8 cellular contexts compared by ENCODE assay signal in genomic region chr20:64285579-64286427, GRCh38. TPM values are rescaled to one million over a fixed set of nuclear protein-coding genes. Genes with fewer than 3 reads are reported as not detected.
DNase-seq lines count a peak whose midpoint lies in the region; ATAC-seq and TF ChIP-seq lines count a peak whose summit lies in the region.
"Not testable (repeated sequence)": the region's sequence is repeated elsewhere in the genome, so short reads cannot be mapped to it uniquely, and the experiment has no call there.

No MANE protein-coding gene starts in this region.

- H3K27ac ChIP-seq in PC-9 = not testable (repeated sequence)

- not testable (repeated sequence) for H2AFZ ChIP-seq in PC-9

- not testable (repeated sequence) for H3K4me2 ChIP-seq in PC-9

- H3F3A ChIP-seq in PC-9 (ENCODE audit: insufficient read depth, low read depth) = 0 out of 2 replicates have a peak, but pooled peaks cover 16% of the 10 kb centered on the region

- intact Hi-C loops in PC-9 (cut with micrococcal nuclease; ENCODE audit: unreplicated experiment); natural killer cell (cut with micrococcal nuclease): not testable (repeated sequence)

- H3K27me3 Mint-ChIP-seq in natural killer cell (ENCODE audit: low read depth in 2 of 2) = not testable (repeated sequence)

- peaks cover 25% of the 10 kb centered on the region for H3K27me3 ChIP-seq in PC-9 (ENCODE audit: insufficient read depth, low read depth)

- not testable (repeated sequence) for H3K9me3 ChIP-seq in PC-9 (ENCODE audit: insufficient read depth, low read depth)

- not testable (repeated sequence) for H3K27ac Mint-ChIP-seq in natural killer cell

- BruUV-seq in PC-9 (replicated peaks; lab: Mats Ljungman, UMichigan) = not testable (repeated sequence)

- H3K4me3 ChIP-seq in PC-9; epithelial cell of proximal tubule (ENCODE audit: low read depth, low read length): not testable (repeated sequence)

- H3K4me1 Mint-ChIP-seq in natural killer cell = not testable (repeated sequence)

- H3K36me3 ChIP-seq in PC-9 (ENCODE audit: low read depth) = not testable (repeated sequence)

- not testable (repeated sequence) for H3K79me2 ChIP-seq in PC-9 (ENCODE audit: low read depth)

- H3K36me3 Mint-ChIP-seq in natural killer cell = not testable (repeated sequence)

- TF ChIP-seq CTCF in PC-9 (conservative IDR thresholded peaks at IDR 0.05) (peak; percentile 94), epithelial cell of proximal tubule (conservative IDR thresholded peaks at IDR 0.05; ENCODE audit: low read depth, low read length) (peak; percentile 70), natural killer cell (IDR thresholded peaks at IDR 0.05) (peak; percentile 91)

- DNase-seq in Daoy (ENCODE audit: low read depth) = peak; percentile 43
- peak; percentile 86 for DNase-seq in HT-29 (ENCODE audit: low spot score)
- DNase-seq in PC-9 = peak; percentile 58 to 67
- DNase-seq in activated T-cell treated with anti-CD3 and anti-CD28 coated beads for 1 hour (ENCODE audit: low read depth) = peak; percentile 37
- DNase-seq in epithelial cell of proximal tubule (ENCODE audit: low read depth) = not testable (repeated sequence)
- peak; percentile 65 for DNase-seq in natural killer cell
- peak; percentile 89 to 94 for DNase-seq in stimulated activated CD8-positive, alpha-beta memory T cell treated with anti-CD3 and anti-CD28 coated beads, Interleukin-7, amount 100 ng/mL, for 48 hours (ENCODE audit: extremely low read depth in 1 of 2, low read depth in 1 of 2)

- POLR2A ChIA-PET in PC-9 (lab: Charles Lee; ENCODE audit: unreplicated experiment) = not testable (repeated sequence)

- H3K9me3 Mint-ChIP-seq in natural killer cell = not testable (repeated sequence)

- H3K4me1 ChIP-seq in PC-9 (replicated peaks; ENCODE audit: insufficient read depth) = not testable (repeated sequence)

- H4K20me1 ChIP-seq in PC-9 (ENCODE audit: insufficient read depth) = not testable (repeated sequence)

- CTCF ChIA-PET in PC-9 (lab: Charles Lee) = not testable (repeated sequence)

- H3K9me2 ChIP-seq in PC-9 (ENCODE audit: insufficient read depth) = not testable (repeated sequence)

- H3K4me3 Mint-ChIP-seq in natural killer cell = not testable (repeated sequence)

- ATAC-seq in GM21576 (IDR thresholded peaks at IDR 0.05; ENCODE audit: unreplicated experiment) = peak; percentile 91
- peak; percentile 81 to 89 (median 82) for ATAC-seq in natural killer cell

RNA-seq across cellular contexts. Expression of gene PCMTD2, which starts 30.3 kb away (rescaled TPM):
- total RNA-seq in Daoy (2014; rRNA removed; shearing (Covaris generic)) = 57.1 and 59.5 TPM in 2 replicates
- total RNA-seq in HT-29 (2014; rRNA removed; shearing (Covaris generic)) = 41.4 and 52.0 TPM in 2 replicates
- total RNA-seq in PC-9 (2021) = 80.1 and 86.5 TPM in 2 replicates
- total RNA-seq in epithelial cell of proximal tubule = 15.9 and 44.7 TPM in 2 replicates
- 10 to 100 TPM; 63.8 to 100.0 (median 65.6) TPM for total RNA-seq in natural killer cell
